2 cellular contexts compared by ENCODE assay signal in the genomic region with DNA sequence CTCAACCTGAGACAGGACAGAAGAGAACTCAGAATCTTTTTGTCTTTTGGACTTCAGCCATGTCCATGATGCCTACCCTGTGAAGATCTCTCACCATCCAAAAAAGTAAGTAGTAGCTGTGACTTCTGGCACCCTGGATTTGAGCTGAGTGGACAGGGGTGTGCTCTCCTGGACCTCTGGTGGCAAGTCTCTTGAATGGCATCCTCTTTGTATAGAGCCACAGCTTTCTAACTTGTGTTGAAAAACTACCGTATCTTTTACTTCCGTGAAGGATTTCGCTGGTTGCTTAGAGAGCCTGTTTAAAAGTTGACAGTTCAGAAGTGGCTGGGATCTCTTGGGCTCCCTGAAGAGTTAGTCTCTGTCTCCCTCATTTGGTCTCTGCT.
TF ChIP-seq lines count a peak whose summit lies in the region.

No MANE protein-coding gene starts in this region.

TF ChIP-seq in IMR-90, 13 proteins besides CTCF, POLR2A, EP300 and RAD21:
- TF ChIP-seq, protein P1, sequence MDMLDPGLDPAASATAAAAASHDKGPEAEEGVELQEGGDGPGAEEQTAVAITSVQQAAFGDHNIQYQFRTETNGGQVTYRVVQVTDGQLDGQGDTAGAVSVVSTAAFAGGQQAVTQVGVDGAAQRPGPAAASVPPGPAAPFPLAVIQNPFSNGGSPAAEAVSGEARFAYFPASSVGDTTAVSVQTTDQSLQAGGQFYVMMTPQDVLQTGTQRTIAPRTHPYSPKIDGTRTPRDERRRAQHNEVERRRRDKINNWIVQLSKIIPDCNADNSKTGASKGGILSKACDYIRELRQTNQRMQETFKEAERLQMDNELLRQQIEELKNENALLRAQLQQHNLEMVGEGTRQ (IDR thresholded peaks at IDR 0.05; ENCODE audit: low read depth, low read length) = no peak
- TF ChIP-seq CHD1 (IDR thresholded peaks at IDR 0.05; ENCODE audit: low read depth, low read length) (no peak), NFE2L2 (IDR thresholded peaks at IDR 0.05; ENCODE audit: low read depth, low read length) (no peak), SMC3 (IDR thresholded peaks at IDR 0.05; ENCODE audit: low read depth, low read length) (peak; percentile 40; the same call in 1 of the 2 replicates), MAFK (IDR thresholded peaks at IDR 0.05; ENCODE audit: low read depth, low read length) (no peak)

TF ChIP-seq in K562, 482 proteins besides CTCF, POLR2A, EP300 and RAD21:
- TF ChIP-seq POLR2AphosphoS5 (IDR thresholded peaks at IDR 0.05; ENCODE audit: control insufficient read depth, insufficient read depth, low read depth, low read length) (0 out of 2 replicates have a peak, but pooled peaks have one; percentile 14), ZNF778 (CRISPR knock-in tag; IDR thresholded peaks at IDR 0.05) (no peak), ZNF3 (CRISPR knock-in tag; IDR thresholded peaks at IDR 0.05) (no peak)
- TF ChIP-seq, protein P2, sequence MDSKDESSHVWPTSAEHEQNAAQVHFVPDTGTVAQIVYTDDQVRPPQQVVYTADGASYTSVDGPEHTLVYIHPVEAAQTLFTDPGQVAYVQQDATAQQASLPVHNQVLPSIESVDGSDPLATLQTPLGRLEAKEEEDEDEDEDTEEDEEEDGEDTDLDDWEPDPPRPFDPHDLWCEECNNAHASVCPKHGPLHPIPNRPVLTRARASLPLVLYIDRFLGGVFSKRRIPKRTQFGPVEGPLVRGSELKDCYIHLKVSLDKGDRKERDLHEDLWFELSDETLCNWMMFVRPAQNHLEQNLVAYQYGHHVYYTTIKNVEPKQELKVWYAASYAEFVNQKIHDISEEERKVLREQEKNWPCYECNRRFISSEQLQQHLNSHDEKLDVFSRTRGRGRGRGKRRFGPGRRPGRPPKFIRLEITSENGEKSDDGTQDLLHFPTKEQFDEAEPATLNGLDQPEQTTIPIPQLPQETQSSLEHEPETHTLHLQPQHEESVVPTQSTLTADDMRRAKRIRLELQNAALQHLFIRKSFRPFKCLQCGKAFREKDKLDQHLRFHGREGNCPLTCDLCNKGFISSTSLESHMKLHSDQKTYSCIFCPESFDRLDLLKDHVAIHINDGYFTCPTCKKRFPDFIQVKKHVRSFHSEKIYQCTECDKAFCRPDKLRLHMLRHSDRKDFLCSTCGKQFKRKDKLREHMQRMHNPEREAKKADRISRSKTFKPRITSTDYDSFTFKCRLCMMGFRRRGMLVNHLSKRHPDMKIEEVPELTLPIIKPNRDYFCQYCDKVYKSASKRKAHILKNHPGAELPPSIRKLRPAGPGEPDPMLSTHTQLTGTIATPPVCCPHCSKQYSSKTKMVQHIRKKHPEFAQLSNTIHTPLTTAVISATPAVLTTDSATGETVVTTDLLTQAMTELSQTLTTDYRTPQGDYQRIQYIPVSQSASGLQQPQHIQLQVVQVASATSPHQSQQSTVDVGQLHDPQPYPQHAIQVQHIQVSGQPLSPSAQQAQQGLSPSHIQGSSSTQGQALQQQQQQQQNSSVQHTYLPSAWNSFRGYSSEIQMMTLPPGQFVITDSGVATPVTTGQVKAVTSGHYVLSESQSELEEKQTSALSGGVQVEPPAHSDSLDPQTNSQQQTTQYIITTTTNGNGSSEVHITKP (IDR thresholded peaks at IDR 0.05; ENCODE audit: partially characterized antibody) = peak; percentile 56
